Comparison of ENCODE assay signal across 1 cellular context in the genomic region with DNA sequence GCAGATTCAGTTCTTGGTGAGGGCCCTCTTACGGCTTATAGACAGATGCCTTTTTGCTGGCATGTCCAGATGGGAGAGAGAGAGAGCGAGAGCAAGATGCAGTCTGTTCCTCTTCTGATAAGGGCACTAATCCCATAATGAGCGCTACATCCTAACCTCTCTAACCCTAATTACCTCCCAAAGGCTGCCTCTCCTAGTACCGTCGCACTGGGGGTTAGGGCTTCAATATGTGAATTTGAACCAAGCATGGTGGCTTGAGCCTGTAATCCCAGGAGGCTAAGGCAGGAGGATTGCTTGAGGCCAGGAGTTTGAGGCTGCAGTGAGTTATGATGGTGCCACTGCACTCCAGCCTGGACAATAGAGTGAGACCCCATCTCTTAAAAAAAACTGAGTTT.
A peak's percentile ranks its signal among the peaks of the same experiment; 100 is the strongest.
TF ChIP-seq lines count a peak whose summit lies in the region.

No MANE protein-coding gene starts in this region.

TF ChIP-seq in K562, 482 proteins besides CTCF, POLR2A, EP300 and RAD21 (continued from another document and continues in another):
- TF ChIP-seq, protein P1, sequence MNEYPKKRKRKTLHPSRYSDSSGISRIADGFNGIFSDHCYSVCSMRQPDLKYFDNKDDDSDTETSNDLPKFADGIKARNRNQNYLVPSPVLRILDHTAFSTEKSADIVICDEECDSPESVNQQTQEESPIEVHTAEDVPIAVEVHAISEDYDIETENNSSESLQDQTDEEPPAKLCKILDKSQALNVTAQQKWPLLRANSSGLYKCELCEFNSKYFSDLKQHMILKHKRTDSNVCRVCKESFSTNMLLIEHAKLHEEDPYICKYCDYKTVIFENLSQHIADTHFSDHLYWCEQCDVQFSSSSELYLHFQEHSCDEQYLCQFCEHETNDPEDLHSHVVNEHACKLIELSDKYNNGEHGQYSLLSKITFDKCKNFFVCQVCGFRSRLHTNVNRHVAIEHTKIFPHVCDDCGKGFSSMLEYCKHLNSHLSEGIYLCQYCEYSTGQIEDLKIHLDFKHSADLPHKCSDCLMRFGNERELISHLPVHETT (CRISPR knock-in tag; conservative IDR thresholded peaks at IDR 0.05 in 1 of 2, IDR thresholded peaks at IDR 0.05 in 1 of 2) = no peak
- peak; percentile 86 for TF ChIP-seq MTA2 (IDR thresholded peaks at IDR 0.05; ENCODE audit: low read depth)
- peak; percentile 79 to 91 for TF ChIP-seq RCOR1 (IDR thresholded peaks at IDR 0.05; ENCODE audit: borderline replicate concordance in 1 of 2, low read depth in 2 of 2, low read length in 2 of 2)
- no peak for TF ChIP-seq FOS (IDR thresholded peaks at IDR 0.05; ENCODE audit: extremely low read depth, insufficient read length)
- TF ChIP-seq ZNF133 (CRISPR knock-in tag; IDR thresholded peaks at IDR 0.05) = no peak
- TF ChIP-seq ZNF778 (CRISPR knock-in tag; IDR thresholded peaks at IDR 0.05) = no peak
- TF ChIP-seq, protein P2, sequence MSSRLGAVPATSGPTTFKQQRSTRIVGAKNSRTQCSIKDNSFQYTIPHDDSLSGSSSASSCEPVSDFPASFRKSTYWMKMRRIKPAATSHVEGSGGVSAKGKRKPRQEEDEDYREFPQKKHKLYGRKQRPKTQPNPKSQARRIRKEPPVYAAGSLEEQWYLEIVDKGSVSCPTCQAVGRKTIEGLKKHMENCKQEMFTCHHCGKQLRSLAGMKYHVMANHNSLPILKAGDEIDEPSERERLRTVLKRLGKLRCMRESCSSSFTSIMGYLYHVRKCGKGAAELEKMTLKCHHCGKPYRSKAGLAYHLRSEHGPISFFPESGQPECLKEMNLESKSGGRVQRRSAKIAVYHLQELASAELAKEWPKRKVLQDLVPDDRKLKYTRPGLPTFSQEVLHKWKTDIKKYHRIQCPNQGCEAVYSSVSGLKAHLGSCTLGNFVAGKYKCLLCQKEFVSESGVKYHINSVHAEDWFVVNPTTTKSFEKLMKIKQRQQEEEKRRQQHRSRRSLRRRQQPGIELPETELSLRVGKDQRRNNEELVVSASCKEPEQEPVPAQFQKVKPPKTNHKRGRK (tag; IDR thresholded peaks at IDR 0.05) = no peak
- TF ChIP-seq HMG20A (CRISPR knock-in tag; conservative IDR thresholded peaks at IDR 0.05) = no peak
- TF ChIP-seq, protein P3, sequence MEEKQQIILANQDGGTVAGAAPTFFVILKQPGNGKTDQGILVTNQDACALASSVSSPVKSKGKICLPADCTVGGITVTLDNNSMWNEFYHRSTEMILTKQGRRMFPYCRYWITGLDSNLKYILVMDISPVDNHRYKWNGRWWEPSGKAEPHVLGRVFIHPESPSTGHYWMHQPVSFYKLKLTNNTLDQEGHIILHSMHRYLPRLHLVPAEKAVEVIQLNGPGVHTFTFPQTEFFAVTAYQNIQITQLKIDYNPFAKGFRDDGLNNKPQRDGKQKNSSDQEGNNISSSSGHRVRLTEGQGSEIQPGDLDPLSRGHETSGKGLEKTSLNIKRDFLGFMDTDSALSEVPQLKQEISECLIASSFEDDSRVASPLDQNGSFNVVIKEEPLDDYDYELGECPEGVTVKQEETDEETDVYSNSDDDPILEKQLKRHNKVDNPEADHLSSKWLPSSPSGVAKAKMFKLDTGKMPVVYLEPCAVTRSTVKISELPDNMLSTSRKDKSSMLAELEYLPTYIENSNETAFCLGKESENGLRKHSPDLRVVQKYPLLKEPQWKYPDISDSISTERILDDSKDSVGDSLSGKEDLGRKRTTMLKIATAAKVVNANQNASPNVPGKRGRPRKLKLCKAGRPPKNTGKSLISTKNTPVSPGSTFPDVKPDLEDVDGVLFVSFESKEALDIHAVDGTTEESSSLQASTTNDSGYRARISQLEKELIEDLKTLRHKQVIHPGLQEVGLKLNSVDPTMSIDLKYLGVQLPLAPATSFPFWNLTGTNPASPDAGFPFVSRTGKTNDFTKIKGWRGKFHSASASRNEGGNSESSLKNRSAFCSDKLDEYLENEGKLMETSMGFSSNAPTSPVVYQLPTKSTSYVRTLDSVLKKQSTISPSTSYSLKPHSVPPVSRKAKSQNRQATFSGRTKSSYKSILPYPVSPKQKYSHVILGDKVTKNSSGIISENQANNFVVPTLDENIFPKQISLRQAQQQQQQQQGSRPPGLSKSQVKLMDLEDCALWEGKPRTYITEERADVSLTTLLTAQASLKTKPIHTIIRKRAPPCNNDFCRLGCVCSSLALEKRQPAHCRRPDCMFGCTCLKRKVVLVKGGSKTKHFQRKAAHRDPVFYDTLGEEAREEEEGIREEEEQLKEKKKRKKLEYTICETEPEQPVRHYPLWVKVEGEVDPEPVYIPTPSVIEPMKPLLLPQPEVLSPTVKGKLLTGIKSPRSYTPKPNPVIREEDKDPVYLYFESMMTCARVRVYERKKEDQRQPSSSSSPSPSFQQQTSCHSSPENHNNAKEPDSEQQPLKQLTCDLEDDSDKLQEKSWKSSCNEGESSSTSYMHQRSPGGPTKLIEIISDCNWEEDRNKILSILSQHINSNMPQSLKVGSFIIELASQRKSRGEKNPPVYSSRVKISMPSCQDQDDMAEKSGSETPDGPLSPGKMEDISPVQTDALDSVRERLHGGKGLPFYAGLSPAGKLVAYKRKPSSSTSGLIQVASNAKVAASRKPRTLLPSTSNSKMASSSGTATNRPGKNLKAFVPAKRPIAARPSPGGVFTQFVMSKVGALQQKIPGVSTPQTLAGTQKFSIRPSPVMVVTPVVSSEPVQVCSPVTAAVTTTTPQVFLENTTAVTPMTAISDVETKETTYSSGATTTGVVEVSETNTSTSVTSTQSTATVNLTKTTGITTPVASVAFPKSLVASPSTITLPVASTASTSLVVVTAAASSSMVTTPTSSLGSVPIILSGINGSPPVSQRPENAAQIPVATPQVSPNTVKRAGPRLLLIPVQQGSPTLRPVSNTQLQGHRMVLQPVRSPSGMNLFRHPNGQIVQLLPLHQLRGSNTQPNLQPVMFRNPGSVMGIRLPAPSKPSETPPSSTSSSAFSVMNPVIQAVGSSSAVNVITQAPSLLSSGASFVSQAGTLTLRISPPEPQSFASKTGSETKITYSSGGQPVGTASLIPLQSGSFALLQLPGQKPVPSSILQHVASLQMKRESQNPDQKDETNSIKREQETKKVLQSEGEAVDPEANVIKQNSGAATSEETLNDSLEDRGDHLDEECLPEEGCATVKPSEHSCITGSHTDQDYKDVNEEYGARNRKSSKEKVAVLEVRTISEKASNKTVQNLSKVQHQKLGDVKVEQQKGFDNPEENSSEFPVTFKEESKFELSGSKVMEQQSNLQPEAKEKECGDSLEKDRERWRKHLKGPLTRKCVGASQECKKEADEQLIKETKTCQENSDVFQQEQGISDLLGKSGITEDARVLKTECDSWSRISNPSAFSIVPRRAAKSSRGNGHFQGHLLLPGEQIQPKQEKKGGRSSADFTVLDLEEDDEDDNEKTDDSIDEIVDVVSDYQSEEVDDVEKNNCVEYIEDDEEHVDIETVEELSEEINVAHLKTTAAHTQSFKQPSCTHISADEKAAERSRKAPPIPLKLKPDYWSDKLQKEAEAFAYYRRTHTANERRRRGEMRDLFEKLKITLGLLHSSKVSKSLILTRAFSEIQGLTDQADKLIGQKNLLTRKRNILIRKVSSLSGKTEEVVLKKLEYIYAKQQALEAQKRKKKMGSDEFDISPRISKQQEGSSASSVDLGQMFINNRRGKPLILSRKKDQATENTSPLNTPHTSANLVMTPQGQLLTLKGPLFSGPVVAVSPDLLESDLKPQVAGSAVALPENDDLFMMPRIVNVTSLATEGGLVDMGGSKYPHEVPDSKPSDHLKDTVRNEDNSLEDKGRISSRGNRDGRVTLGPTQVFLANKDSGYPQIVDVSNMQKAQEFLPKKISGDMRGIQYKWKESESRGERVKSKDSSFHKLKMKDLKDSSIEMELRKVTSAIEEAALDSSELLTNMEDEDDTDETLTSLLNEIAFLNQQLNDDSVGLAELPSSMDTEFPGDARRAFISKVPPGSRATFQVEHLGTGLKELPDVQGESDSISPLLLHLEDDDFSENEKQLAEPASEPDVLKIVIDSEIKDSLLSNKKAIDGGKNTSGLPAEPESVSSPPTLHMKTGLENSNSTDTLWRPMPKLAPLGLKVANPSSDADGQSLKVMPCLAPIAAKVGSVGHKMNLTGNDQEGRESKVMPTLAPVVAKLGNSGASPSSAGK (IDR thresholded peaks at IDR 0.05) = no peak
- peak; percentile 19; the same call in 1 of the 2 replicates for TF ChIP-seq CBX1 (IDR thresholded peaks at IDR 0.05; ENCODE audit: low read depth)
- TF ChIP-seq MNT (conservative IDR thresholded peaks at IDR 0.05) = peak in 1 of 2 experiments; percentile 30; a peak in 1 of 4 replicates
- no peak; the same call in 1 of the 2 replicates for TF ChIP-seq ZBTB2 (IDR thresholded peaks at IDR 0.05)
- TF ChIP-seq RBM34 (IDR thresholded peaks at IDR 0.05; ENCODE audit: borderline replicate concordance, insufficient read depth, low read length) = no peak
- no peak for TF ChIP-seq LARP7 (IDR thresholded peaks at IDR 0.05)
- TF ChIP-seq ZNF407 (IDR thresholded peaks at IDR 0.05; ENCODE audit: low read depth) = no peak
- TF ChIP-seq BRF1 (IDR thresholded peaks at IDR 0.05; ENCODE audit: borderline replicate concordance, extremely low read depth, insufficient read length) = no peak
- TF ChIP-seq ZNF398 (CRISPR knock-in tag; IDR thresholded peaks at IDR 0.05) = no peak
- peak; percentile 89 for TF ChIP-seq SMARCB1 (IDR thresholded peaks at IDR 0.05; ENCODE audit: insufficient read length, low read depth)
